In genomic region chr20:50038574-50038991, GRCh38 we compare ENCODE assay signal across 1 cellular context.
TF ChIP-seq lines count a peak whose summit lies in the region.

No MANE protein-coding gene starts in this region.

TF ChIP-seq in HepG2, 621 proteins besides CTCF, POLR2A, EP300 and RAD21 (continued from another document and continues in another):
- no peak for TF ChIP-seq AKNA (CRISPR knock-in tag; IDR thresholded peaks at IDR 0.05; ENCODE audit: borderline replicate concordance)
- TF ChIP-seq AHR (CRISPR knock-in tag; IDR thresholded peaks at IDR 0.05), result 0 out of 2 replicates have a peak, but pooled peaks have one; percentile 77
- TF ChIP-seq ZNF343 (CRISPR knock-in tag; IDR thresholded peaks at IDR 0.05), result no peak
- 0 out of 2 replicates have a peak, but pooled peaks have one; percentile 43 for TF ChIP-seq ZNF558 (CRISPR knock-in tag; IDR thresholded peaks at IDR 0.05; ENCODE audit: borderline replicate concordance)
- peak; percentile 55 for TF ChIP-seq UBTF (CRISPR knock-in tag; IDR thresholded peaks at IDR 0.05)
- peak; percentile 83 for TF ChIP-seq XRCC5 (optimal IDR thresholded peaks at IDR 0.05; ENCODE audit: low read length)
- peak; percentile 81 for TF ChIP-seq RXRA (CRISPR knock-in tag; IDR thresholded peaks at IDR 0.05)
- 0 out of 2 replicates have a peak, but pooled peaks have one; percentile 24 for TF ChIP-seq PRDM10 (CRISPR knock-in tag; IDR thresholded peaks at IDR 0.05; ENCODE audit: low read depth)
- TF ChIP-seq ZNF878 (CRISPR knock-in tag; IDR thresholded peaks at IDR 0.05), result no peak
- 0 out of 2 replicates have a peak, but pooled peaks have one; percentile 44 for TF ChIP-seq SIX4 (CRISPR knock-in tag; IDR thresholded peaks at IDR 0.05)
- TF ChIP-seq DRAP1 (CRISPR knock-in tag; IDR thresholded peaks at IDR 0.05), result peak; percentile 69; the same call in 1 of the 2 replicates
- TF ChIP-seq KMT2B (CRISPR knock-in tag; IDR thresholded peaks at IDR 0.05), result no peak
- no peak for TF ChIP-seq IRX3 (CRISPR knock-in tag; IDR thresholded peaks at IDR 0.05; ENCODE audit: borderline replicate concordance, low read depth)
- no peak for TF ChIP-seq SIN3B (IDR thresholded peaks at IDR 0.05; ENCODE audit: low read length)
- no peak for TF ChIP-seq ZNF44 (CRISPR knock-in tag; IDR thresholded peaks at IDR 0.05)
- no peak for TF ChIP-seq TCF7L2 (IDR thresholded peaks at IDR 0.05; ENCODE audit: low read depth, low read length)
- no peak for TF ChIP-seq ZNF816 (CRISPR knock-in tag; IDR thresholded peaks at IDR 0.05; ENCODE audit: borderline replicate concordance)
- no peak for TF ChIP-seq ONECUT2 (CRISPR knock-in tag; IDR thresholded peaks at IDR 0.05)
- TF ChIP-seq ZNF451 (CRISPR knock-in tag; IDR thresholded peaks at IDR 0.05), result peak; percentile 23; the same call in 1 of the 2 replicates
- TF ChIP-seq, protein P1, sequence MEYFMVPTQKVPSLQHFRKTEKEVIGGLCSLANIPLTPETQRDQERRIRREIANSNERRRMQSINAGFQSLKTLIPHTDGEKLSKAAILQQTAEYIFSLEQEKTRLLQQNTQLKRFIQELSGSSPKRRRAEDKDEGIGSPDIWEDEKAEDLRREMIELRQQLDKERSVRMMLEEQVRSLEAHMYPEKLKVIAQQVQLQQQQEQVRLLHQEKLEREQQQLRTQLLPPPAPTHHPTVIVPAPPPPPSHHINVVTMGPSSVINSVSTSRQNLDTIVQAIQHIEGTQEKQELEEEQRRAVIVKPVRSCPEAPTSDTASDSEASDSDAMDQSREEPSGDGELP (IDR thresholded peaks at IDR 0.05; ENCODE audit: borderline replicate concordance, low read depth), result peak; percentile 39; the same call in 1 of the 2 replicates
- TF ChIP-seq, protein P2, sequence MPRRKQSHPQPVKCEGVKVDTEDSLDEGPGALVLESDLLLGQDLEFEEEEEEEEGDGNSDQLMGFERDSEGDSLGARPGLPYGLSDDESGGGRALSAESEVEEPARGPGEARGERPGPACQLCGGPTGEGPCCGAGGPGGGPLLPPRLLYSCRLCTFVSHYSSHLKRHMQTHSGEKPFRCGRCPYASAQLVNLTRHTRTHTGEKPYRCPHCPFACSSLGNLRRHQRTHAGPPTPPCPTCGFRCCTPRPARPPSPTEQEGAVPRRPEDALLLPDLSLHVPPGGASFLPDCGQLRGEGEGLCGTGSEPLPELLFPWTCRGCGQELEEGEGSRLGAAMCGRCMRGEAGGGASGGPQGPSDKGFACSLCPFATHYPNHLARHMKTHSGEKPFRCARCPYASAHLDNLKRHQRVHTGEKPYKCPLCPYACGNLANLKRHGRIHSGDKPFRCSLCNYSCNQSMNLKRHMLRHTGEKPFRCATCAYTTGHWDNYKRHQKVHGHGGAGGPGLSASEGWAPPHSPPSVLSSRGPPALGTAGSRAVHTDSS (CRISPR knock-in tag; conservative IDR thresholded peaks at IDR 0.05), result no peak
- TF ChIP-seq ARHGAP35 (CRISPR knock-in tag; IDR thresholded peaks at IDR 0.05; ENCODE audit: borderline replicate concordance), result no peak
- no peak for TF ChIP-seq DR1 (CRISPR knock-in tag; IDR thresholded peaks at IDR 0.05)
- TF ChIP-seq, protein P3, sequence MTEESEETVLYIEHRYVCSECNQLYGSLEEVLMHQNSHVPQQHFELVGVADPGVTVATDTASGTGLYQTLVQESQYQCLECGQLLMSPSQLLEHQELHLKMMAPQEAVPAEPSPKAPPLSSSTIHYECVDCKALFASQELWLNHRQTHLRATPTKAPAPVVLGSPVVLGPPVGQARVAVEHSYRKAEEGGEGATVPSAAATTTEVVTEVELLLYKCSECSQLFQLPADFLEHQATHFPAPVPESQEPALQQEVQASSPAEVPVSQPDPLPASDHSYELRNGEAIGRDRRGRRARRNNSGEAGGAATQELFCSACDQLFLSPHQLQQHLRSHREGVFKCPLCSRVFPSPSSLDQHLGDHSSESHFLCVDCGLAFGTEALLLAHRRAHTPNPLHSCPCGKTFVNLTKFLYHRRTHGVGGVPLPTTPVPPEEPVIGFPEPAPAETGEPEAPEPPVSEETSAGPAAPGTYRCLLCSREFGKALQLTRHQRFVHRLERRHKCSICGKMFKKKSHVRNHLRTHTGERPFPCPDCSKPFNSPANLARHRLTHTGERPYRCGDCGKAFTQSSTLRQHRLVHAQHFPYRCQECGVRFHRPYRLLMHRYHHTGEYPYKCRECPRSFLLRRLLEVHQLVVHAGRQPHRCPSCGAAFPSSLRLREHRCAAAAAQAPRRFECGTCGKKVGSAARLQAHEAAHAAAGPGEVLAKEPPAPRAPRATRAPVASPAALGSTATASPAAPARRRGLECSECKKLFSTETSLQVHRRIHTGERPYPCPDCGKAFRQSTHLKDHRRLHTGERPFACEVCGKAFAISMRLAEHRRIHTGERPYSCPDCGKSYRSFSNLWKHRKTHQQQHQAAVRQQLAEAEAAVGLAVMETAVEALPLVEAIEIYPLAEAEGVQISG (CRISPR knock-in tag; IDR thresholded peaks at IDR 0.05), result peak; percentile 25; the same call in 1 of the 2 replicates
- no peak for TF ChIP-seq RFX5 (IDR thresholded peaks at IDR 0.05; ENCODE audit: low read depth, low read length)
- no peak for TF ChIP-seq ZEB1 (IDR thresholded peaks at IDR 0.05; ENCODE audit: insufficient replicate concordance, low read depth)
- no peak for TF ChIP-seq JUNB (CRISPR knock-in tag; IDR thresholded peaks at IDR 0.05; ENCODE audit: borderline replicate concordance)
- TF ChIP-seq SSRP1 (CRISPR knock-in tag; IDR thresholded peaks at IDR 0.05), result no peak
- no peak for TF ChIP-seq TRIM24 (CRISPR knock-in tag; IDR thresholded peaks at IDR 0.05)
- no peak for TF ChIP-seq ZNF276 (CRISPR knock-in tag; IDR thresholded peaks at IDR 0.05; ENCODE audit: low read depth)
- no peak for TF ChIP-seq ZNF75D (CRISPR knock-in tag; IDR thresholded peaks at IDR 0.05; ENCODE audit: borderline replicate concordance)
- TF ChIP-seq, protein P4, sequence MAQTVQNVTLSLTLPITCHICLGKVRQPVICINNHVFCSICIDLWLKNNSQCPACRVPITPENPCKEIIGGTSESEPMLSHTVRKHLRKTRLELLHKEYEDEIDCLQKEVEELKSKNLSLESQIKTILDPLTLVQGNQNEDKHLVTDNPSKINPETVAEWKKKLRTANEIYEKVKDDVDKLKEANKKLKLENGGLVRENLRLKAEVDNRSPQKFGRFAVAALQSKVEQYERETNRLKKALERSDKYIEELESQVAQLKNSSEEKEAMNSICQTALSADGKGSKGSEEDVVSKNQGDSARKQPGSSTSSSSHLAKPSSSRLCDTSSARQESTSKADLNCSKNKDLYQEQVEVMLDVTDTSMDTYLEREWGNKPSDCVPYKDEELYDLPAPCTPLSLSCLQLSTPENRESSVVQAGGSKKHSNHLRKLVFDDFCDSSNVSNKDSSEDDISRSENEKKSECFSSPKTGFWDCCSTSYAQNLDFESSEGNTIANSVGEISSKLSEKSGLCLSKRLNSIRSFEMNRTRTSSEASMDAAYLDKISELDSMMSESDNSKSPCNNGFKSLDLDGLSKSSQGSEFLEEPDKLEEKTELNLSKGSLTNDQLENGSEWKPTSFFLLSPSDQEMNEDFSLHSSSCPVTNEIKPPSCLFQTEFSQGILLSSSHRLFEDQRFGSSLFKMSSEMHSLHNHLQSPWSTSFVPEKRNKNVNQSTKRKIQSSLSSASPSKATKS (CRISPR knock-in tag; IDR thresholded peaks at IDR 0.05), result no peak
- no peak for TF ChIP-seq EED (CRISPR knock-in tag; IDR thresholded peaks at IDR 0.05)
- TF ChIP-seq THYN1 (CRISPR knock-in tag; IDR thresholded peaks at IDR 0.05; ENCODE audit: borderline replicate concordance, low read depth), result no peak
- peak; percentile 42 for TF ChIP-seq PITX1 (CRISPR knock-in tag; IDR thresholded peaks at IDR 0.05)
- TF ChIP-seq SETDB1 (CRISPR knock-in tag; IDR thresholded peaks at IDR 0.05; ENCODE audit: borderline replicate concordance), result no peak
- TF ChIP-seq FOXK1 (CRISPR knock-in tag; IDR thresholded peaks at IDR 0.05; ENCODE audit: borderline replicate concordance, low read depth), result 0 out of 2 replicates have a peak, but pooled peaks have one; percentile 13
- TF ChIP-seq ZNF749 (CRISPR knock-in tag; IDR thresholded peaks at IDR 0.05; ENCODE audit: borderline replicate concordance), result no peak
- TF ChIP-seq TBL1XR1 (IDR thresholded peaks at IDR 0.05; ENCODE audit: borderline replicate concordance, low read length, partially characterized antibody), result no peak
- TF ChIP-seq SCMH1 (CRISPR knock-in tag; IDR thresholded peaks at IDR 0.05; ENCODE audit: borderline replicate concordance), result no peak
- TF ChIP-seq ZFAT (CRISPR knock-in tag; conservative IDR thresholded peaks at IDR 0.05), result no peak
